ENCODE assay signal across 8 cellular contexts in the genomic region with DNA sequence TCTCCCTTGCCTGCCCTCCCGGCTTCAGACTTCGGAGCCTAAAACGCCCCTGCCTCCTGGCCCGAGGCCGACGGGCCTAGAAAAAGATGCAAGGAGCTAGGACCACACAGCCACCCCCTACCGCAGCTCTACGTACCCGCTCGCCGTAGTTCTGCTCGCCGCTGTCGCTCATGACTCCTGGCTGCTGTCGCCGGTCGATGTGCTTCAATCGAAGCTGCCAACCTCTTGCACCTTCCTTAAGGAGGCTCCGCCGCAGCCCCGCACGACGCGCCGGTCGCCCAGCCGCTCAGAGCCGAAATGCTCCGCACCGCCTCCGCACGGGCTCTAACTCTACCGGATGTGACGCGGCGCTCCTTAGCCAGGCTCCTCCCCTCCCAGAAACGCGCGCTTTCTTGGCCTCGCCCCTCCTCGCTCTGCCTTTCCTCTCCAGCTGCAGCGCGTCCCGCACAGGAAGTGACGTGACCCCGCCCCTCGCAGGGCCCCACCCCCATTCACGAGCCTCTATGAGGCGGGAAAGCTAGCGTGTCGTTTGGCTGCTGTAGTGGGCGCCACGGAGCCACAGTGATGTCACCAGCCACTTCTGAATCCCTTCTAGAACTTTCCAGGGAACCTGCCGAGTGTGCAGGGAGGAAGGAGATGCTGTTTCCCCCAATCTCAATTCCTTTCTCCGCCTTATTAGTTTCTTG. TPM values are rescaled to one million over a fixed set of nuclear protein-coding genes. Genes with fewer than 3 reads are reported as not detected.
DNase-seq lines count a peak whose midpoint lies in the region; ATAC-seq lines count a peak whose summit lies in the region.

A gene (minus strand): TSS at position 326 of the 686 bp plus-strand sequence. CDS start 154 bp downstream, at position 172.

- DNase-seq in CD1c-positive myeloid dendritic cell (ENCODE audit: extremely low spot score): peak; percentile 99
- DNase-seq in NCI-H748 (lab: John Stamatoyannopoulos, UW; ENCODE audit: unreplicated experiment): peak; percentile 95
- peak; percentile 98 for DNase-seq in activated CD4-positive, alpha-beta T cell treated with anti-CD3 and anti-CD28 coated beads, Interleukin-2, amount 50 U/mL, for 1 hour
- DNase-seq in dedifferentiated amniotic fluid mesenchymal stem cell (ENCODE audit: extremely low spot score): peak; percentile 99
- peak; percentile 99 for DNase-seq in left lobe of liver (ENCODE audit: low spot score)
- DNase-seq in stimulated activated CD4-positive, alpha-beta T cell treated with anti-CD3 and anti-CD28 coated beads, Interleukin-2, amount 100 ng/mL, for 4 hours (ENCODE audit: low read depth): peak; percentile 99

- peak; percentile 90 for ATAC-seq in GM19372 (IDR thresholded peaks at IDR 0.05; ENCODE audit: low read depth, unreplicated experiment)
- peak; percentile 81 for ATAC-seq in HG03558 (IDR thresholded peaks at IDR 0.05; ENCODE audit: extremely low read depth, unreplicated experiment)
- ATAC-seq in left lobe of liver: peak; percentile 94

RNA-seq across cellular contexts. Expression of the gene that starts here (rescaled TPM):
- total RNA-seq in left lobe of liver: 40.4 TPM

Comparison
In these comparisons a context has a peak if more than half of its experiments do, and no peak if none do; other contexts are left out.
1. Peak in every context shown above with its lines: DNase-seq and ATAC-seq.